8 cellular contexts compared by ENCODE assay signal in the genomic region with DNA sequence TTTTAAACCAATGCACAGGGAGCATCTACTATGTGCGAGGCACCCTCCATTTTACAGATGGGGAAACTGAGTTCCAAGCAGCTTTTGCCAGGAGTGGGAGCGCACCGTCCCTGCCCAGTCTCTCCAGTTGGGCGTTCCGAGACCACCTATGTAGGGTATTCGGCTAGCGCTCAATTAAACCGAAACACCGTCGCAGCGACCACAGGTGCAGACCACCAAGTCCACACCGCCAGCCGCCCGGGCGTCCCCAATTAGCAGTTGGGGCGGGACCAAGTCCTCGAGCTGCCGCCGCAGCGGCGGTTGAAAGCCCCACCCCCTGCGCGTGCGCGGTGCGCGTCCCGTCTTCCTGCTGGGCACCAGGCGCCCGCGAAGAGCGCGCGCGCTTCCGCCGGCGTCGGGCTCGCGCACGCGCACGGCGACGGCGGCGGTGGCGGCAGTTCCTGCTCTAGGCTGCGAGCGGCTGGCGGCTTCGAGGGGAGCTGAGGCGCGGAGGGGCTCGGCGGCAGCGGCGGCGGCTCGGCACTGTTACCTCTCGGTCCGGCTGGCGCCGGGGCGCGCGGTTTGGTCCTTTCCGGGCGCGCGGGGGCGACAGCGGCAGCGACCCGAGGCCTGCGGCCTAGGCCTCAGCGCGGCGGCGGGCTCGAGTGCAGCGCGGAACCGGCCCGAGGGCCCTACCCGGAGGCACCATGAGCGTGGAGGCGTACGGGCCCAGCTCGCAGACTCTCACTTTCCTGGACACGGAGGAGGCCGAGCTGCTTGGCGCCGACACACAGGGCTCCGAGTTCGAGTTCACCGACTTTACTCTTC. TPM values are rescaled to one million over a fixed set of nuclear protein-coding genes. Genes with fewer than 3 reads are reported as not detected.
A peak's percentile ranks its signal among the peaks of the same experiment; 100 is the strongest.
DNase-seq lines count a peak whose midpoint lies in the region; ATAC-seq, FAIRE-seq and TF ChIP-seq lines count a peak whose summit lies in the region.

A gene (plus strand): TSS at position 436 of the 807 bp plus-strand sequence. CDS start 251 bp downstream, at position 687.

- H3K4me3 ChIP-seq in right cardiac atrium (ENCODE audit: low read length) (peak within 1 kb of the TSS; percentile 71), uterus (peak within 1 kb of the TSS; percentile 52 to 70)

- H3K36me3 ChIP-seq in uterus, result no peaks in the 10 kb centered on the region

- TF ChIP-seq CTCF in uterus (IDR thresholded peaks at IDR 0.05), result peak in 3 of 4 experiments; percentile 14 to 35 (median 20)

- H3K27ac ChIP-seq in right cardiac atrium (ENCODE audit: low read length), result peak within 1 kb of the TSS; percentile 83
- peak within 1 kb of the TSS; percentile 76 to 78 for H3K27ac ChIP-seq in uterus

- peaks cover 2% of the 10 kb centered on the region for H3K36me3 Mint-ChIP-seq in T-helper 17 cell (ENCODE audit: low read depth)

- ATAC-seq in HG02870 (IDR thresholded peaks at IDR 0.05; ENCODE audit: unreplicated experiment) (peak; percentile 59), T-helper 17 cell (peak; percentile 87), right cardiac atrium (peak; percentile 92)

- no peaks in the 10 kb centered on the region for H3K9me3 ChIP-seq in T-helper 17 cell (ENCODE audit: control insufficient read depth, low read length, poor library complexity, severe bottlenecking)
- H3K9me3 ChIP-seq in right cardiac atrium (ENCODE audit: control insufficient read depth, low read length), result no peaks in the 10 kb centered on the region
- H3K9me3 ChIP-seq in uterus, result no peaks in the 10 kb centered on the region

- peak; percentile 92 for DNase-seq in GM12891 (ENCODE audit: insufficient read length, low spot score)
- peak; percentile 79 for DNase-seq in NCI-H1694 (lab: John Stamatoyannopoulos, UW)
- DNase-seq in T-helper 17 cell, result peak; percentile 96 to 99 (median 96)
- DNase-seq in amygdala (lab: John Stamatoyannopoulos, UW), result peak in 55 of 56 donors; percentile 36 to 92 (median 81)
- peak; percentile 96 to 99 (median 98) for DNase-seq in right cardiac atrium
- peak; percentile 94 for DNase-seq in putamen (ENCODE audit: low spot score)
- DNase-seq in uterus, result peak; percentile 90 to 95

- peaks cover 33% of the 10 kb centered on the region for H3K4me1 Mint-ChIP-seq in T-helper 17 cell

- H3K27ac Mint-ChIP-seq in T-helper 17 cell, result peak within 1 kb of the TSS; percentile 95

- under 1% methylated on average over 98 of the region's 98 CpGs for WGBS in right cardiac atrium

- intact Hi-C loops in right cardiac atrium (cut with DNase I) (no loop called here), uterus (cut with DNase I; ENCODE audit: low total_unique reads) (no loop called here)

- H3K4me3 Mint-ChIP-seq in T-helper 17 cell, result peak within 1 kb of the TSS; percentile 95

- peak; percentile 96 for FAIRE-seq in GM12891 (lab: Jason Lieb, UNC)

- H3K4me1 ChIP-seq in right cardiac atrium (ENCODE audit: control insufficient read depth, insufficient read depth, low read length) (peaks cover 9% of the 10 kb centered on the region), uterus (peaks cover 0 to 6% of the 10 kb centered on the region in 2 donors)

- H3K27me3 ChIP-seq in right cardiac atrium (ENCODE audit: control insufficient read depth, insufficient read depth) (no peaks in the 10 kb centered on the region), uterus (no peaks in the 10 kb centered on the region)

- TF ChIP-seq POLR2A in GM12891 (IDR thresholded peaks at IDR 0.05; ENCODE audit: low read depth, low read length), result peak; percentile 75
- TF ChIP-seq POLR2A in uterus (IDR thresholded peaks at IDR 0.05), result peak; percentile 23 to 87

- peaks cover 6% of the 10 kb centered on the region for H3K27me3 Mint-ChIP-seq in T-helper 17 cell

TF ChIP-seq in GM12891, 5 proteins besides CTCF, POLR2A, EP300 and RAD21:
- TF ChIP-seq POLR2AphosphoS5 (IDR thresholded peaks at IDR 0.05; ENCODE audit: low read depth, low read length) (peak; percentile 52; the same call in 1 of the 2 replicates), PAX5 (IDR thresholded peaks at IDR 0.05; ENCODE audit: insufficient read depth, low read length, severe bottlenecking) (no peak), SPI1 (IDR thresholded peaks at IDR 0.05; ENCODE audit: low read depth, low read length) (peak; percentile 47), TAF1 (IDR thresholded peaks at IDR 0.05; ENCODE audit: low read depth, low read length) (peak; percentile 84), POU2F2 (IDR thresholded peaks at IDR 0.05; ENCODE audit: low read depth, low read length) (0 out of 2 replicates have a peak, but pooled peaks have one; percentile 44)
TF ChIP-seq in GM12891: peak in this region for 4.

RNA-seq across cellular contexts. Expression of the gene that starts here (rescaled TPM):
- polyA plus RNA-seq in GM12891 (2012; ENCODE audit: low read depth, missing spikeins), result 25.1 TPM
- total RNA-seq in T-helper 17 cell, result 100 to 1,000 TPM; 135 to 143 TPM
- 10 to 100 TPM; 35.2 to 40.0 (median 36.8) TPM for total RNA-seq in right cardiac atrium
- polyA plus RNA-seq in right cardiac atrium, result 31.4 TPM
- 100 to 1,000 TPM in 1 of 4 donors, 10 to 100 TPM in 3; 17.9 to 105 (median 43.7) TPM for total RNA-seq in uterus

Comparison
In these comparisons a context has a peak if more than half of its experiments do, and no peak if none do; other contexts are left out.
1. Peak in every context shown above with its lines: DNase-seq, ATAC-seq, H3K4me3 ChIP-seq and H3K27ac ChIP-seq.